ENCODE assay signal across 23 cellular contexts in genomic region chr2:24058887-24059286, GRCh38. TPM values are rescaled to one million over a fixed set of nuclear protein-coding genes. Genes with fewer than 3 reads are reported as not detected.
"Had no signal": no experiment of that assay in that cellular context is flagged by ENCODE, and none has a peak within 500 bp of the region (broad histone marks: within the 10 kb centered on the region; RNA-seq: fewer than 3 reads in every experiment).

No MANE protein-coding gene starts in this region.

- H3K27ac ChIP-seq: colonic mucosa, hepatocyte, neutrophil, spleen, stomach, thoracic aorta had no signal

- H3K4me1 ChIP-seq: colonic mucosa, spleen, stomach had no signal

- H3K36me3 ChIP-seq: colonic mucosa, neutrophil, spleen, thoracic aorta had no signal

- H3K79me2 ChIP-seq: hepatocyte had no signal

- ATAC-seq: naive thymus-derived CD4-positive, alpha-beta T cell; sciatic nerve had no signal

- H2AFZ ChIP-seq: hepatocyte had no signal

- DNase-seq: colonic mucosa; effector CD4-positive, alpha-beta T cell; endodermal cell; foreskin melanocyte; head of caudate nucleus; mammary epithelial cell; naive thymus-derived CD4-positive, alpha-beta T cell; posterior cingulate gyrus; spleen; stimulated activated CD4-positive, alpha-beta T cell treated with anti-CD3 and anti-CD28 coated beads, Interleukin-15, amount 100 ng/mL, for 24 hours; stimulated activated CD4-positive, alpha-beta T cell treated with anti-CD3 and anti-CD28 coated beads, Interleukin-1b, Interleukin-23, amount 100 ng/mL, for 48 hours; stimulated activated CD4-positive, alpha-beta T cell treated with anti-CD3 and anti-CD28 coated beads, Interleukin-4, amount 100 ng/mL, for 24 hours; stimulated activated naive CD4-positive, alpha-beta T cell; stomach; substantia nigra had no signal

- H3K9me3 ChIP-seq: colonic mucosa, neutrophil, stomach, thoracic aorta had no signal

- H3K27me3 ChIP-seq: colonic mucosa, hepatocyte, neutrophil, spleen, stomach had no signal

- H3K4me3 ChIP-seq: colonic mucosa, hepatocyte, spleen, stomach, thoracic aorta had no signal

- FAIRE-seq: urothelium cell line had no signal

- H3K4me2 ChIP-seq: hepatocyte had no signal

RNA-seq across cellular contexts. Expression of gene FKBP1B, which starts 9.3 kb away (rescaled TPM):
- polyA plus RNA-seq: naive thymus-derived CD4-positive, alpha-beta T cell had no signal

RNA-seq across cellular contexts. Expression of gene MFSD2B, which starts 49.0 kb away (rescaled TPM):
- total RNA-seq: hepatocyte, kidney epithelial cell, mesenteric fat pad, osteocyte, stomach had no signal
- polyA plus RNA-seq: mammary epithelial cell; naive thymus-derived CD4-positive, alpha-beta T cell had no signal
